ENCODE assay signal across 1 cellular context in genomic region chr12:52347546-52348510, GRCh38.
TF ChIP-seq lines count a peak whose summit lies in the region.

No MANE protein-coding gene starts in this region.

TF ChIP-seq in GM23338, 12 proteins besides CTCF, POLR2A, EP300 and RAD21 (continued from another document):
- TF ChIP-seq ZNF462 (CRISPR knock-in tag; IDR thresholded peaks at IDR 0.05) (no peak), POLR2AphosphoS5 (IDR thresholded peaks at IDR 0.05; ENCODE audit: low read depth) (no peak), ZNF331 (CRISPR knock-in tag; IDR thresholded peaks at IDR 0.05; ENCODE audit: low read depth) (no peak), ETS1 (IDR thresholded peaks at IDR 0.05) (no peak), ZNF114 (CRISPR knock-in tag; IDR thresholded peaks at IDR 0.05) (no peak), JUNB (IDR thresholded peaks at IDR 0.05; ENCODE audit: unreplicated experiment) (no peak), EZH2 (IDR thresholded peaks at IDR 0.05; ENCODE audit: low read depth, unreplicated experiment) (no peak)
- TF ChIP-seq, protein P1, sequence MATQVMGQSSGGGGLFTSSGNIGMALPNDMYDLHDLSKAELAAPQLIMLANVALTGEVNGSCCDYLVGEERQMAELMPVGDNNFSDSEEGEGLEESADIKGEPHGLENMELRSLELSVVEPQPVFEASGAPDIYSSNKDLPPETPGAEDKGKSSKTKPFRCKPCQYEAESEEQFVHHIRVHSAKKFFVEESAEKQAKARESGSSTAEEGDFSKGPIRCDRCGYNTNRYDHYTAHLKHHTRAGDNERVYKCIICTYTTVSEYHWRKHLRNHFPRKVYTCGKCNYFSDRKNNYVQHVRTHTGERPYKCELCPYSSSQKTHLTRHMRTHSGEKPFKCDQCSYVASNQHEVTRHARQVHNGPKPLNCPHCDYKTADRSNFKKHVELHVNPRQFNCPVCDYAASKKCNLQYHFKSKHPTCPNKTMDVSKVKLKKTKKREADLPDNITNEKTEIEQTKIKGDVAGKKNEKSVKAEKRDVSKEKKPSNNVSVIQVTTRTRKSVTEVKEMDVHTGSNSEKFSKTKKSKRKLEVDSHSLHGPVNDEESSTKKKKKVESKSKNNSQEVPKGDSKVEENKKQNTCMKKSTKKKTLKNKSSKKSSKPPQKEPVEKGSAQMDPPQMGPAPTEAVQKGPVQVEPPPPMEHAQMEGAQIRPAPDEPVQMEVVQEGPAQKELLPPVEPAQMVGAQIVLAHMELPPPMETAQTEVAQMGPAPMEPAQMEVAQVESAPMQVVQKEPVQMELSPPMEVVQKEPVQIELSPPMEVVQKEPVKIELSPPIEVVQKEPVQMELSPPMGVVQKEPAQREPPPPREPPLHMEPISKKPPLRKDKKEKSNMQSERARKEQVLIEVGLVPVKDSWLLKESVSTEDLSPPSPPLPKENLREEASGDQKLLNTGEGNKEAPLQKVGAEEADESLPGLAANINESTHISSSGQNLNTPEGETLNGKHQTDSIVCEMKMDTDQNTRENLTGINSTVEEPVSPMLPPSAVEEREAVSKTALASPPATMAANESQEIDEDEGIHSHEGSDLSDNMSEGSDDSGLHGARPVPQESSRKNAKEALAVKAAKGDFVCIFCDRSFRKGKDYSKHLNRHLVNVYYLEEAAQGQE (IDR thresholded peaks at IDR 0.05; ENCODE audit: unreplicated experiment): no peak
